Comparison of ENCODE assay signal across 1 cellular context in genomic region chrX:18886005-18886343, GRCh38.
TF ChIP-seq lines count a peak whose summit lies in the region.

No MANE protein-coding gene starts in this region.

TF ChIP-seq in K562, 482 proteins besides CTCF, POLR2A, EP300 and RAD21 (continued from another document):
- TF ChIP-seq ZSCAN29 (IDR thresholded peaks at IDR 0.05) (no peak), ZC3H11A (IDR thresholded peaks at IDR 0.05; ENCODE audit: low read depth, low read length) (no peak)
